Comparison of ENCODE assay signal across 12 cellular contexts in the genomic region with DNA sequence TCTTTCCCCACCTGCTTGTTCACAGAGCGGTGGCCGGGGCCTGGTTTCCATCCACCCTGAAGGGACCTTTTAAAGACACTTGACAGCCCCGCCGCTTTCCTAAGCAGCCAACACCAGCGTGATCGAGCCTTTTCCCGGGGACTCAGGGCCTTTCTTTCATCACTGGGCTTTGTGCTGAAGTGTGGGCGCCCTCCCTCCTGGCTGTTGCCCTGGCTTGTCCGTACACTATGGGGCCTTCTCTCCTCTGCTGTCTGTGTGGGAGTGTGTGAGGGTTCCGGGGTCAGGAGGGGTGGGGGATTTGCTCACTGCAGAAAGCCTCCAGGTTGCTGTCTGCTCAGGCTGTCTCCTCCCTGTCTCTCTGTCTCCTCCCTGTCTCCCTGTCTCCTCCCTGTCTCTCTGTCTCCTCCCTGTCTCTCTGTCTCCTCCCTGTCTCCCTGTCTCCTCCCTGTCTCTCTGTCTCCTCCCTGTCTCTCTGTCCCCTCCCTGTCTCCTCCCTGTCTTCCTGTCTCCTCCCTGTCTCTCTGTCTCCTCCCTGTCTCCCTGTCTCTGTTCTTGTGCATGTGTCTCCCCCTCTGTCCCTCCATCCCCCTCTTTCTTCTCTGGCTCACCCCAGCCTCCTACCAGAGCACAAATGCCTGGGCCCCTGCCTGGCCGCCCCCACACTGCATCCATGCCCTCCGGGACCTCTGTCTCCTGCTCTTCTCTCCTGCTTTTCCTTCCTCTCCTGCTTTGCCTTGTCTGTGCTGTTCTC.
DNase-seq lines count a peak whose midpoint lies in the region; ATAC-seq and TF ChIP-seq lines count a peak whose summit lies in the region.
"Had no signal": no experiment of that assay in that cellular context is flagged by ENCODE, and none has a peak within 500 bp of the region (broad histone marks: within the 10 kb centered on the region; RNA-seq: fewer than 3 reads in every experiment).

No MANE protein-coding gene starts in this region.

- H3K36me3 ChIP-seq in right lobe of liver (no peaks in the 10 kb centered on the region), aorta (ENCODE audit: control insufficient read depth in 1 of 2, insufficient read depth in 2 of 2, low read length in 1 of 2) (no peaks in the 10 kb centered on the region), Caco-2 (ENCODE audit: control insufficient read depth, insufficient read depth, low read length) (no peaks in the 10 kb centered on the region), left lung (no peaks in the 10 kb centered on the region)

- no peak for DNase-seq in activated naive CD8-positive, alpha-beta T cell treated with anti-CD3 and anti-CD28 coated beads for 36 hours
- DNase-seq in activated naive CD8-positive, alpha-beta T cell treated with anti-CD3 and anti-CD28 coated beads, Interleukin-2, amount 50 U/mL, for 24 hours, result no peak
- DNase-seq in central memory CD8-positive, alpha-beta T cell (ENCODE audit: low spot score in 2 of 2), result no peak
- DNase-seq in right lobe of liver (no peak), aorta (peak in 1 of 2 donors; percentile 73), Caco-2 (no peak), left lung (no peak)
- no peak for DNase-seq in activated T-cell treated with anti-CD3 and anti-CD28 coated beads, Interleukin-2, amount 50 U/mL, for 72 hours
- DNase-seq: H9, NCI-H226 had no signal

- H3K27ac ChIP-seq in right lobe of liver (no peak overlapping the region), aorta (ENCODE audit: low read depth in 1 of 2, low read length in 2 of 2) (no peak overlapping the region), left lung (no peak overlapping the region)

- no peaks in the 10 kb centered on the region for H3K27me3 ChIP-seq in right lobe of liver
- H3K27me3 ChIP-seq in aorta (ENCODE audit: control insufficient read depth in 1 of 2, insufficient read depth in 2 of 2, low read length in 1 of 2), result no peaks in the 10 kb centered on the region
- H3K27me3 ChIP-seq in Caco-2 (replicated peaks; ENCODE audit: control insufficient read depth, insufficient read depth, low read length), result no peaks in the 10 kb centered on the region
- no peaks in the 10 kb centered on the region for H3K27me3 ChIP-seq in left lung

- H3K9me3 ChIP-seq in right lobe of liver (no peaks in the 10 kb centered on the region), aorta (ENCODE audit: control insufficient read depth, low read length) (no peaks in the 10 kb centered on the region), Caco-2 (no peaks in the 10 kb centered on the region), left lung (no peaks in the 10 kb centered on the region)

- BruUV-seq in Caco-2 (replicated peaks; lab: Mats Ljungman, UMichigan), result no TSS peak

- intact Hi-C loops in right lobe of liver (cut with DNase I) (loop anchor here in 1 of 2 donors (5.0 kb wide), 1 partner anchor 79 kb away; no protein-coding TSS in a partner anchor), aorta (cut with DNase I) (no loop called here), Caco-2 (cut with micrococcal nuclease; ENCODE audit: unreplicated experiment) (no loop called here), left lung (cut with DNase I) (no loop called here)

- WGBS in right lobe of liver (ENCODE audit: insufficient coverage, low coverage, low lambda C conversion rate, missing lambda C conversion rate), result 70% methylated on average over 5 of the region's 12 CpGs
- 85 to 87% methylated on average over 12 of the region's 12 CpGs for WGBS in aorta, 2 donors

- H3K36me3 Mint-ChIP-seq in activated naive CD8-positive, alpha-beta T cell treated with anti-CD3 and anti-CD28 coated beads for 36 hours, result no peaks in the 10 kb centered on the region
- no peaks in the 10 kb centered on the region for H3K36me3 Mint-ChIP-seq in activated naive CD8-positive, alpha-beta T cell treated with anti-CD3 and anti-CD28 coated beads, Interleukin-2, amount 50 U/mL, for 24 hours (ENCODE audit: low read depth)
- H3K36me3 Mint-ChIP-seq in central memory CD8-positive, alpha-beta T cell (ENCODE audit: insufficient read depth), result peaks cover 1% of the 10 kb centered on the region
- H3K36me3 Mint-ChIP-seq in Caco-2 (ENCODE audit: insufficient read depth, unreplicated experiment), result peaks cover 18% of the 10 kb centered on the region
- H3K36me3 Mint-ChIP-seq in activated T-cell treated with anti-CD3 and anti-CD28 coated beads, Interleukin-2, amount 50 U/mL, for 72 hours (ENCODE audit: insufficient read depth in 2 of 2), result no peaks in the 10 kb centered on the region

- POLR2A ChIA-PET in Caco-2 (lab: Charles Lee), result no interaction called here

- CTCF ChIA-PET in Caco-2 (lab: Charles Lee), result no interaction called here

- H3K4me1 ChIP-seq in right lobe of liver (no peaks in the 10 kb centered on the region), aorta (ENCODE audit: control insufficient read depth in 1 of 2, insufficient read depth in 2 of 2, low read length in 2 of 2) (no peaks in the 10 kb centered on the region), Caco-2 (no peaks in the 10 kb centered on the region), left lung (no peaks in the 10 kb centered on the region)

- ATAC-seq in activated naive CD8-positive, alpha-beta T cell treated with anti-CD3 and anti-CD28 coated beads, Interleukin-2, amount 50 U/mL, for 24 hours, result no peak
- ATAC-seq in central memory CD8-positive, alpha-beta T cell (replicated peaks; ENCODE audit: extremely low read depth, poor library complexity, severe bottlenecking), result no peak
- ATAC-seq in right lobe of liver, result peak in 3 of 4 donors; percentile 9 to 23 (median 18)
- ATAC-seq in aorta (ENCODE audit: low FRiP score), result peak; percentile 17
- no peak for ATAC-seq in left lung
- no peak for ATAC-seq in activated T-cell treated with anti-CD3 and anti-CD28 coated beads, Interleukin-2, amount 50 U/mL, for 72 hours (replicated peaks in 1 of 2)

- H3K27me3 Mint-ChIP-seq in activated naive CD8-positive, alpha-beta T cell treated with anti-CD3 and anti-CD28 coated beads for 36 hours, result no peaks in the 10 kb centered on the region
- no peaks in the 10 kb centered on the region for H3K27me3 Mint-ChIP-seq in activated naive CD8-positive, alpha-beta T cell treated with anti-CD3 and anti-CD28 coated beads, Interleukin-2, amount 50 U/mL, for 24 hours
- H3K27me3 Mint-ChIP-seq in central memory CD8-positive, alpha-beta T cell, result peaks cover 22% of the 10 kb centered on the region
- no peaks in the 10 kb centered on the region for H3K27me3 Mint-ChIP-seq in Caco-2 (ENCODE audit: insufficient read depth, unreplicated experiment)
- H3K27me3 Mint-ChIP-seq in activated T-cell treated with anti-CD3 and anti-CD28 coated beads, Interleukin-2, amount 50 U/mL, for 72 hours (ENCODE audit: low read depth), result no peaks in the 10 kb centered on the region

- peaks cover 3% of the 10 kb centered on the region for H3K4me1 Mint-ChIP-seq in activated naive CD8-positive, alpha-beta T cell treated with anti-CD3 and anti-CD28 coated beads for 36 hours
- peaks cover 8% of the 10 kb centered on the region for H3K4me1 Mint-ChIP-seq in activated naive CD8-positive, alpha-beta T cell treated with anti-CD3 and anti-CD28 coated beads, Interleukin-2, amount 50 U/mL, for 24 hours
- H3K4me1 Mint-ChIP-seq in central memory CD8-positive, alpha-beta T cell, result peaks cover 14% of the 10 kb centered on the region
- H3K4me1 Mint-ChIP-seq in Caco-2 (ENCODE audit: low read depth, unreplicated experiment), result no peaks in the 10 kb centered on the region
- peaks cover 11% of the 10 kb centered on the region for H3K4me1 Mint-ChIP-seq in activated T-cell treated with anti-CD3 and anti-CD28 coated beads, Interleukin-2, amount 50 U/mL, for 72 hours (ENCODE audit: low read depth)

- no peak for TF ChIP-seq POLR2A in right lobe of liver (IDR thresholded peaks at IDR 0.05)

- H3K27ac Mint-ChIP-seq in activated naive CD8-positive, alpha-beta T cell treated with anti-CD3 and anti-CD28 coated beads for 36 hours, result peak overlapping the region; percentile 36
- no peak overlapping the region for H3K27ac Mint-ChIP-seq in activated naive CD8-positive, alpha-beta T cell treated with anti-CD3 and anti-CD28 coated beads, Interleukin-2, amount 50 U/mL, for 24 hours
- H3K27ac Mint-ChIP-seq in central memory CD8-positive, alpha-beta T cell (ENCODE audit: low read depth), result peak overlapping the region; percentile 87
- H3K27ac Mint-ChIP-seq in Caco-2 (ENCODE audit: unreplicated experiment), result no peak overlapping the region
- H3K27ac Mint-ChIP-seq in activated T-cell treated with anti-CD3 and anti-CD28 coated beads, Interleukin-2, amount 50 U/mL, for 72 hours, result no peak overlapping the region
- H3K27ac Mint-ChIP-seq: activated T-helper 2 cell treated with anti-CD3 and anti-CD28 coated beads, Interferon-gamma antibody, Interleukin-2, Interleukin-4, amounts not matched to agents 10 μg/mL and 5 μg/mL and 100 μg/mL, durations not matched to agents 14 hours and 24 hours and 36 hours had no signal

- no peak overlapping the region for H3K4me3 ChIP-seq in right lobe of liver
- H3K4me3 ChIP-seq in aorta (ENCODE audit: low read length in 2 of 2), result no peak overlapping the region
- H3K4me3 ChIP-seq in Caco-2 (ENCODE audit: low read depth, low read length), result no peak overlapping the region
- no peak overlapping the region for H3K4me3 ChIP-seq in left lung
- H3K4me3 ChIP-seq: lung had no signal

- H3K4me3 Mint-ChIP-seq in activated naive CD8-positive, alpha-beta T cell treated with anti-CD3 and anti-CD28 coated beads for 36 hours, result no peak overlapping the region
- no peak overlapping the region for H3K4me3 Mint-ChIP-seq in activated naive CD8-positive, alpha-beta T cell treated with anti-CD3 and anti-CD28 coated beads, Interleukin-2, amount 50 U/mL, for 24 hours
- no peak overlapping the region for H3K4me3 Mint-ChIP-seq in central memory CD8-positive, alpha-beta T cell
- no peak overlapping the region for H3K4me3 Mint-ChIP-seq in Caco-2 (ENCODE audit: unreplicated experiment)
- no peak overlapping the region for H3K4me3 Mint-ChIP-seq in activated T-cell treated with anti-CD3 and anti-CD28 coated beads, Interleukin-2, amount 50 U/mL, for 72 hours
- H3K4me3 Mint-ChIP-seq: H9 had no signal

- H3K9me3 Mint-ChIP-seq in activated naive CD8-positive, alpha-beta T cell treated with anti-CD3 and anti-CD28 coated beads for 36 hours, result no peaks in the 10 kb centered on the region
- no peaks in the 10 kb centered on the region for H3K9me3 Mint-ChIP-seq in activated naive CD8-positive, alpha-beta T cell treated with anti-CD3 and anti-CD28 coated beads, Interleukin-2, amount 50 U/mL, for 24 hours
- no peaks in the 10 kb centered on the region for H3K9me3 Mint-ChIP-seq in central memory CD8-positive, alpha-beta T cell
- no peaks in the 10 kb centered on the region for H3K9me3 Mint-ChIP-seq in Caco-2 (ENCODE audit: unreplicated experiment)
- H3K9me3 Mint-ChIP-seq in activated T-cell treated with anti-CD3 and anti-CD28 coated beads, Interleukin-2, amount 50 U/mL, for 72 hours, result no peaks in the 10 kb centered on the region
- H3K9me3 Mint-ChIP-seq: activated T-helper 2 cell treated with anti-CD3 and anti-CD28 coated beads, Interferon-gamma antibody, Interleukin-2, Interleukin-4, amounts not matched to agents 10 μg/mL and 5 μg/mL and 100 μg/mL, durations not matched to agents 14 hours and 24 hours and 36 hours had no signal

- no peak for TF ChIP-seq CTCF in right lobe of liver (IDR thresholded peaks at IDR 0.05)
- no peak for TF ChIP-seq CTCF in Caco-2 (IDR thresholded peaks at IDR 0.05; ENCODE audit: insufficient read depth in 1 of 2, low read depth in 1 of 2, low read length in 1 of 2, severe bottlenecking in 1 of 2, unreplicated experiment in 1 of 2)
- TF ChIP-seq CTCF in left lung (IDR thresholded peaks at IDR 0.05), result no peak

Comparison
In these comparisons a context has a peak if more than half of its experiments do, and no peak if none do; other contexts are left out.
1. H3K27ac Mint-ChIP-seq: peak in activated naive CD8-positive, alpha-beta T cell treated with anti-CD3 and anti-CD28 coated beads for 36 hours (single experiment) and central memory CD8-positive, alpha-beta T cell (single experiment); none in activated naive CD8-positive, alpha-beta T cell treated with anti-CD3 and anti-CD28 coated beads, Interleukin-2, amount 50 U/mL, for 24 hours (single experiment), Caco-2 (single experiment) and activated T-cell treated with anti-CD3 and anti-CD28 coated beads, Interleukin-2, amount 50 U/mL, for 72 hours (single experiment).
2. ATAC-seq: peak in right lobe of liver (3 of 4) and aorta (single experiment); none in activated naive CD8-positive, alpha-beta T cell treated with anti-CD3 and anti-CD28 coated beads, Interleukin-2, amount 50 U/mL, for 24 hours (single experiment), central memory CD8-positive, alpha-beta T cell (single experiment), left lung (single experiment) and activated T-cell treated with anti-CD3 and anti-CD28 coated beads, Interleukin-2, amount 50 U/mL, for 72 hours (0 of 2).